ENCODE assay signal across 16 cellular contexts in the genomic region with DNA sequence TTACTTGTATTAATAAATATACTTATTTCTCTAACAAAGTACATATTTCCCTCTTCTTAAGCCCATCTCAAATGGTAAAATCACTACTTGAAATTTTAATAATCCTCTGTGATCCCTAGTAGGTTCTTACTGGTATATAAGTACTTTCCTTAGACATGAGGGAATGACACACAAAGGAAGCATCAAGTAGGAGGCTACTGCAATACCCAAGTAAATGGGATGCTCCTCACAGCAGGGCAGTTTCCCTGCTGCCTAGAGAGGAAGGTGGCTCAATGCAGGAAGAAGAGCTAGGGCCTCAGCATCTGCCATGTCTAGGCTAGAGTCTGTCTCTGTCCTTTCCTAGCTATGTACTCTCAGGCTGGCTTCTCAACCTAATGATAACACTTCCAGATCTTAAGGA.
DNase-seq lines count a peak whose midpoint lies in the region; ATAC-seq and TF ChIP-seq lines count a peak whose summit lies in the region.
"Had no signal": no experiment of that assay in that cellular context is flagged by ENCODE, and none has a peak within 500 bp of the region (broad histone marks: within the 10 kb centered on the region; RNA-seq: fewer than 3 reads in every experiment).

No MANE protein-coding gene starts in this region.

- POLR2A ChIA-PET in AG04449 (lab: Yijun Ruan, JAX) = interaction anchor here (1.1 to 1.2 kb wide), 2 partner anchors 157 to 388 kb away, joined by 4 to 7 read pairs; no protein-coding TSS in a partner anchor

- CTCF ChIA-PET in AG04449 (lab: Yijun Ruan, JAX) = interaction anchor here (0.6 to 4.4 kb wide), 14 partner anchors 18 to 1086 kb away, joined by 3 to 27 read pairs (median 3); no protein-coding TSS in a partner anchor

- H3K36me3 ChIP-seq in iPS DF 6.9 (ENCODE audit: control insufficient read depth, insufficient read depth, low read length) = no peaks in the 10 kb centered on the region
- H3K36me3 ChIP-seq: gastrocnemius medialis, thoracic aorta had no signal

- H3K9me3 ChIP-seq in iPS DF 6.9 (ENCODE audit: control insufficient read depth, insufficient read depth, low read length) = no peaks in the 10 kb centered on the region
- H3K9me3 ChIP-seq: gastrocnemius medialis, thoracic aorta had no signal

- H3K27ac ChIP-seq in iPS DF 6.9 (ENCODE audit: low read length) = no peak overlapping the region
- H3K27ac ChIP-seq: coronary artery, gastrocnemius medialis, thoracic aorta had no signal

- no peak for ATAC-seq in GM21423 (IDR thresholded peaks at IDR 0.05; ENCODE audit: unreplicated experiment)
- ATAC-seq: activated naive CD4-positive, alpha-beta T cell treated with anti-CD3 and anti-CD28 coated beads, Interleukin-2, amount 50 U/mL, for 72 hours; gastrocnemius medialis; GM12878 had no signal

- DNase-seq in AG04449 (ENCODE audit: low read depth, low spot score) (peak; percentile 9), HT-29 (ENCODE audit: low spot score) (peak; percentile 24), astrocyte of the spinal cord (ENCODE audit: low read depth, low spot score) (peak; percentile 59), iPS DF 6.9 (ENCODE audit: low read depth, low spot score) (peak; percentile 0), GM19240 (ENCODE audit: insufficient read length, low spot score) (no peak), AG20443 (ENCODE audit: low spot score) (no peak), NCI-H524 treated with DMSO at 0.1 percent for 48 hours (lab: John Stamatoyannopoulos, UW) (no peak)
- DNase-seq: activated CD4-positive, CD25-positive, alpha-beta regulatory T cell treated with anti-CD3 and anti-CD28 coated beads, Interleukin-2, amount 50 U/mL, for 72 hours; DMS153; NCI-H1105 had no signal

- no peaks in the 10 kb centered on the region for H3K27me3 ChIP-seq in iPS DF 6.9 (ENCODE audit: control insufficient read depth, insufficient read depth, low read length)
- H3K27me3 ChIP-seq: gastrocnemius medialis had no signal

- peaks cover 1% of the 10 kb centered on the region; the same call in 1 of the 2 replicates for H3K4me1 ChIP-seq in iPS DF 6.9 (ENCODE audit: control insufficient read depth, insufficient read depth, low read length)
- H3K4me1 ChIP-seq: gastrocnemius medialis had no signal

- TF ChIP-seq CTCF in AG04449 (IDR thresholded peaks at IDR 0.05; ENCODE audit: insufficient read depth, low read length, missing control alignments) (no peak), astrocyte of the spinal cord (IDR thresholded peaks at IDR 0.05; ENCODE audit: low read depth, low read length) (no peak)

- H3K4me3 ChIP-seq in AG04449 (ENCODE audit: low read depth, low read length) (no peak overlapping the region), astrocyte of the spinal cord (ENCODE audit: low read depth, low read length) (no peak overlapping the region), iPS DF 6.9 (ENCODE audit: low read length) (no peak overlapping the region)
- H3K4me3 ChIP-seq: coronary artery, gastrocnemius medialis, GM12878, thoracic aorta had no signal

- in situ Hi-C loops in astrocyte of the spinal cord (cut with HindIII; ENCODE audit: low sequenced_read_pairs) = no loop called here

Comparison
In these comparisons a context has a peak if more than half of its experiments do, and no peak if none do; other contexts are left out.
1. DNase-seq: peak in AG04449 (single experiment), HT-29 (single experiment), astrocyte of the spinal cord (single experiment) and iPS DF 6.9 (single experiment); none in GM19240 (single experiment), AG20443 (single experiment) and NCI-H524 treated with DMSO at 0.1 percent for 48 hours (single experiment).